In the genomic region with DNA sequence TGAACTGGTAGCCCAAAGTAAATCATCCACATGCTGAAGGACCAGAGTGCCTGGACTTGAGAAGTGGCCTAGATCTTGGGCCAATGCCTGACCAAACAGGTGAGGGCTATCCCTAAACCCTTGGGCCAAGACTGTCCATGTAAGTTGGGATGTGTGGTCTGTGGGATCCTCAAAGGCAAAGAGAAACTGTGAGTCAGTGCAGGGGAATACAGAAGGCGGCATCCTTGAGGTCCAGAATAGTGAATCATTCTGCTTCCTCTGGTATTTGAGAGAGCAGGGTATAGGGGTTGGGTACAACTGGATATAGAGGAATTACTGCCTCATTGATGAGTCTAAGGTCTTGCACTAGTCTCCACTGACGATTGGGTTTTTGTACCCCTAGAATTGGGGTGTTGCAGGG, we compare ENCODE assay signal across 8 cellular contexts.
A peak's percentile ranks its signal among the peaks of the same experiment; 100 is the strongest.
DNase-seq lines count a peak whose midpoint lies in the region; ATAC-seq, FAIRE-seq and TF ChIP-seq lines count a peak whose summit lies in the region.
"Not testable (repeated sequence)": the region's sequence is repeated elsewhere in the genome, so short reads cannot be mapped to it uniquely, and the experiment has no call there.

No MANE protein-coding gene starts in this region.

- H3K36me3 Mint-ChIP-seq in HFFc6 (ENCODE audit: low read depth), result peaks cover 52% of the 10 kb centered on the region
- H3K36me3 Mint-ChIP-seq in activated naive CD8-positive, alpha-beta T cell treated with anti-CD3 and anti-CD28 coated beads, Interleukin-2, amount 50 U/mL, for 24 hours (ENCODE audit: low read depth), result peaks cover 28% of the 10 kb centered on the region

- DNase-seq in AG09309 (ENCODE audit: low read depth) (peak; percentile 20), HFFc6 (peak; percentile 81), RKO (ENCODE audit: low spot score) (peak; percentile 43), choroid plexus epithelial cell (ENCODE audit: low read depth) (peak; percentile 77), fibroblast of villous mesenchyme (ENCODE audit: low read depth) (peak; percentile 42), non-pigmented ciliary epithelial cell (ENCODE audit: low read depth) (peak; percentile 63), urothelium cell line (ENCODE audit: low spot score) (peak; percentile 20)
- not testable (repeated sequence) for DNase-seq in activated naive CD8-positive, alpha-beta T cell treated with anti-CD3 and anti-CD28 coated beads, Interleukin-2, amount 50 U/mL, for 24 hours

- not testable (repeated sequence) for FAIRE-seq in urothelium cell line (lab: Jason Lieb, UNC)

- H3K27me3 Mint-ChIP-seq in HFFc6 (ENCODE audit: insufficient read depth); activated naive CD8-positive, alpha-beta T cell treated with anti-CD3 and anti-CD28 coated beads, Interleukin-2, amount 50 U/mL, for 24 hours: not testable (repeated sequence)

- not testable (repeated sequence) for H3K9me3 Mint-ChIP-seq in HFFc6; activated naive CD8-positive, alpha-beta T cell treated with anti-CD3 and anti-CD28 coated beads, Interleukin-2, amount 50 U/mL, for 24 hours

- peak overlapping the region; percentile 34; the same call in 1 of the 2 replicates for H3K4me3 Mint-ChIP-seq in HFFc6
- not testable (repeated sequence) for H3K4me3 Mint-ChIP-seq in activated naive CD8-positive, alpha-beta T cell treated with anti-CD3 and anti-CD28 coated beads, Interleukin-2, amount 50 U/mL, for 24 hours

- not testable (repeated sequence) for TF ChIP-seq CTCF in AG09309 (IDR thresholded peaks at IDR 0.05; ENCODE audit: control insufficient read depth, insufficient read depth, low read depth, low read length, missing control alignments); HFFc6 (IDR thresholded peaks at IDR 0.05); choroid plexus epithelial cell (conservative IDR thresholded peaks at IDR 0.05; ENCODE audit: low read depth, low read length); fibroblast of villous mesenchyme (IDR thresholded peaks at IDR 0.05; ENCODE audit: insufficient read depth, low read depth, low read length)

- peak overlapping the region; percentile 83 for H3K27ac Mint-ChIP-seq in HFFc6
- peak overlapping the region; percentile 56 for H3K27ac Mint-ChIP-seq in activated naive CD8-positive, alpha-beta T cell treated with anti-CD3 and anti-CD28 coated beads, Interleukin-2, amount 50 U/mL, for 24 hours

- ATAC-seq in activated naive CD8-positive, alpha-beta T cell treated with anti-CD3 and anti-CD28 coated beads, Interleukin-2, amount 50 U/mL, for 24 hours, result not testable (repeated sequence)

- H3K4me1 Mint-ChIP-seq in HFFc6 (ENCODE audit: low read depth), result peaks cover 30% of the 10 kb centered on the region
- H3K4me1 Mint-ChIP-seq in activated naive CD8-positive, alpha-beta T cell treated with anti-CD3 and anti-CD28 coated beads, Interleukin-2, amount 50 U/mL, for 24 hours, result peaks cover 76% of the 10 kb centered on the region

- not testable (repeated sequence) for H3K4me3 ChIP-seq in AG09309 (ENCODE audit: control insufficient read depth, low read depth, low read length); choroid plexus epithelial cell (ENCODE audit: low read depth, low read length); fibroblast of villous mesenchyme (ENCODE audit: low read depth, low read length)
